Comparison of ENCODE assay signal across 18 cellular contexts in genomic region chr17:12415031-12415430, GRCh38.
A peak's percentile ranks its signal among the peaks of the same experiment; 100 is the strongest.
DNase-seq lines count a peak whose midpoint lies in the region; TF ChIP-seq lines count a peak whose summit lies in the region.
"Had no signal": no experiment of that assay in that cellular context is flagged by ENCODE, and none has a peak within 500 bp of the region (broad histone marks: within the 10 kb centered on the region; RNA-seq: fewer than 3 reads in every experiment).

No MANE protein-coding gene starts in this region.

- H3K36me3 Mint-ChIP-seq in neural progenitor cell = no peaks in the 10 kb centered on the region
- H3K36me3 Mint-ChIP-seq in activated T-helper 2 cell treated with anti-CD3 and anti-CD28 coated beads, Interferon-gamma antibody, Interleukin-2, Interleukin-4, amounts not matched to agents 10 μg/mL and 5 μg/mL and 100 μg/mL, durations not matched to agents 14 hours and 24 hours and 36 hours (ENCODE audit: low read depth) = no peaks in the 10 kb centered on the region

- no peak overlapping the region for H3K4me3 Mint-ChIP-seq in neural progenitor cell
- H3K4me3 Mint-ChIP-seq in activated T-helper 2 cell treated with anti-CD3 and anti-CD28 coated beads, Interferon-gamma antibody, Interleukin-2, Interleukin-4, amounts not matched to agents 10 μg/mL and 5 μg/mL and 100 μg/mL, durations not matched to agents 14 hours and 24 hours and 36 hours (ENCODE audit: low read depth) = no peak overlapping the region

- TF ChIP-seq POLR2A in suprapubic skin (IDR thresholded peaks at IDR 0.05) = no peak

- H3K9me3 Mint-ChIP-seq in neural progenitor cell = peaks cover 5% of the 10 kb centered on the region
- peaks cover 64% of the 10 kb centered on the region for H3K9me3 Mint-ChIP-seq in activated T-helper 2 cell treated with anti-CD3 and anti-CD28 coated beads, Interferon-gamma antibody, Interleukin-2, Interleukin-4, amounts not matched to agents 10 μg/mL and 5 μg/mL and 100 μg/mL, durations not matched to agents 14 hours and 24 hours and 36 hours

- H3K36me3 ChIP-seq in neural progenitor cell (no peaks in the 10 kb centered on the region), suprapubic skin (no peaks in the 10 kb centered on the region)
- H3K36me3 ChIP-seq: BE2C, HAP-1, uterus, WERI-Rb-1 had no signal

- H3F3A ChIP-seq in neural progenitor cell (ENCODE audit: low read depth) = peaks cover 5% of the 10 kb centered on the region

- H3K9ac ChIP-seq in neural progenitor cell = no peak overlapping the region

- no peak for TF ChIP-seq EP300 in suprapubic skin (IDR thresholded peaks at IDR 0.05)

- peaks cover 11% of the 10 kb centered on the region for H3K4me1 Mint-ChIP-seq in neural progenitor cell
- no peaks in the 10 kb centered on the region for H3K4me1 Mint-ChIP-seq in activated T-helper 2 cell treated with anti-CD3 and anti-CD28 coated beads, Interferon-gamma antibody, Interleukin-2, Interleukin-4, amounts not matched to agents 10 μg/mL and 5 μg/mL and 100 μg/mL, durations not matched to agents 14 hours and 24 hours and 36 hours (ENCODE audit: low read depth)

- H3K4me1 ChIP-seq in neural progenitor cell (peaks cover 7% of the 10 kb centered on the region), suprapubic skin (no peaks in the 10 kb centered on the region)
- H3K4me1 ChIP-seq: BE2C, HAP-1, uterus had no signal

- no peak overlapping the region for H3K27ac Mint-ChIP-seq in neural progenitor cell
- H3K27ac Mint-ChIP-seq in activated T-helper 2 cell treated with anti-CD3 and anti-CD28 coated beads, Interferon-gamma antibody, Interleukin-2, Interleukin-4, amounts not matched to agents 10 μg/mL and 5 μg/mL and 100 μg/mL, durations not matched to agents 14 hours and 24 hours and 36 hours = no peak overlapping the region

- 66% methylated on average over 3 of the region's 3 CpGs for WGBS in suprapubic skin

- peaks cover 12% of the 10 kb centered on the region for H3K27me3 Mint-ChIP-seq in neural progenitor cell (ENCODE audit: insufficient read depth, low read depth)
- no peaks in the 10 kb centered on the region for H3K27me3 Mint-ChIP-seq in activated T-helper 2 cell treated with anti-CD3 and anti-CD28 coated beads, Interferon-gamma antibody, Interleukin-2, Interleukin-4, amounts not matched to agents 10 μg/mL and 5 μg/mL and 100 μg/mL, durations not matched to agents 14 hours and 24 hours and 36 hours (ENCODE audit: low read depth)

- H2AFZ ChIP-seq in neural progenitor cell (replicated peaks) = peak overlapping the region; percentile 30

- H3K4me3 ChIP-seq in fibroblast of mammary gland (ENCODE audit: control insufficient read depth, low read depth, low read length) = no peak overlapping the region
- H3K4me3 ChIP-seq in neural progenitor cell = no peak overlapping the region
- H3K4me3 ChIP-seq in suprapubic skin = no peak overlapping the region
- H3K4me3 ChIP-seq: HAP-1, uterus had no signal

- H3K9me3 ChIP-seq in neural progenitor cell (ENCODE audit: low read depth) (no peaks in the 10 kb centered on the region), suprapubic skin (no peaks in the 10 kb centered on the region)
- H3K9me3 ChIP-seq: BE2C, HAP-1, uterus had no signal

- no peak overlapping the region for H3K4me2 ChIP-seq in neural progenitor cell

- no peak overlapping the region for H3K27ac ChIP-seq in neural progenitor cell
- no peak overlapping the region for H3K27ac ChIP-seq in suprapubic skin
- H3K27ac ChIP-seq: WERI-Rb-1 had no signal

- no peaks in the 10 kb centered on the region for H3K27me3 ChIP-seq in neural progenitor cell
- H3K27me3 ChIP-seq in suprapubic skin = no peaks in the 10 kb centered on the region
- H3K27me3 ChIP-seq: BE2C, uterus had no signal

- H4K20me1 ChIP-seq in neural progenitor cell (ENCODE audit: low read depth) = no peaks in the 10 kb centered on the region

- TF ChIP-seq CTCF in fibroblast of mammary gland (conservative IDR thresholded peaks at IDR 0.05; ENCODE audit: control insufficient read depth, insufficient read depth, low read depth, low read length) (no peak), neural progenitor cell (IDR thresholded peaks at IDR 0.05) (no peak), suprapubic skin (IDR thresholded peaks at IDR 0.05) (no peak)

- H3K79me2 ChIP-seq in neural progenitor cell (ENCODE audit: low read depth) = no peaks in the 10 kb centered on the region

- intact Hi-C loops in activated T-helper 2 cell treated with anti-CD3 and anti-CD28 coated beads, Interferon-gamma antibody, Interleukin-2, Interleukin-4, amounts not matched to agents 10 μg/mL and 5 μg/mL and 100 μg/mL, durations not matched to agents 14 hours and 24 hours and 36 hours (cut with micrococcal nuclease) = no loop called here

- peak; percentile 81 for DNase-seq in Daoy (ENCODE audit: low read depth)
- DNase-seq in RKO (ENCODE audit: low spot score) = peak; percentile 2
- peak; percentile 85 for DNase-seq in fibroblast of mammary gland (ENCODE audit: low read depth)
- no peak for DNase-seq in neural progenitor cell (ENCODE audit: low spot score)
- DNase-seq in retina = no peak
- DNase-seq in activated T-helper 2 cell treated with anti-CD3 and anti-CD28 coated beads, Interferon-gamma antibody, Interleukin-2, Interleukin-4, amounts not matched to agents 10 μg/mL and 5 μg/mL and 100 μg/mL, durations not matched to agents 14 hours and 24 hours and 36 hours (ENCODE audit: low spot score) = no peak
- no peak for DNase-seq in NCI-H82 treated with DMSO at 0.1 percent for 48 hours (lab: John Stamatoyannopoulos, UW; ENCODE audit: unreplicated experiment)
- DNase-seq in suprapubic skin (ENCODE audit: low spot score in 2 of 2) = no peak
- DNase-seq: activated CD8-positive, alpha-beta memory T cell treated with anti-CD3 and anti-CD28 coated beads, Interleukin-2, amount 50 U/mL, for 48 hours; BE2C; DMS79; effector memory CD4-positive, alpha-beta T cell; NCI-H1694; NCI-H82; stimulated activated CD8-positive, alpha-beta memory T cell treated with anti-CD3 and anti-CD28 coated beads, Interleukin-4, amount 100 ng/mL, for 48 hours; WERI-Rb-1 had no signal

Comparison
In these comparisons a context has a peak if more than half of its experiments do, and no peak if none do; other contexts are left out.
1. DNase-seq: peak in Daoy (single experiment), RKO (single experiment) and fibroblast of mammary gland (single experiment); none in neural progenitor cell (single experiment), retina (single experiment), activated T-helper 2 cell treated with anti-CD3 and anti-CD28 coated beads, Interferon-gamma antibody, Interleukin-2, Interleukin-4, amounts not matched to agents 10 μg/mL and 5 μg/mL and 100 μg/mL, durations not matched to agents 14 hours and 24 hours and 36 hours (single experiment), NCI-H82 treated with DMSO at 0.1 percent for 48 hours (single experiment) and suprapubic skin (0 of 2).